In the genomic region with DNA sequence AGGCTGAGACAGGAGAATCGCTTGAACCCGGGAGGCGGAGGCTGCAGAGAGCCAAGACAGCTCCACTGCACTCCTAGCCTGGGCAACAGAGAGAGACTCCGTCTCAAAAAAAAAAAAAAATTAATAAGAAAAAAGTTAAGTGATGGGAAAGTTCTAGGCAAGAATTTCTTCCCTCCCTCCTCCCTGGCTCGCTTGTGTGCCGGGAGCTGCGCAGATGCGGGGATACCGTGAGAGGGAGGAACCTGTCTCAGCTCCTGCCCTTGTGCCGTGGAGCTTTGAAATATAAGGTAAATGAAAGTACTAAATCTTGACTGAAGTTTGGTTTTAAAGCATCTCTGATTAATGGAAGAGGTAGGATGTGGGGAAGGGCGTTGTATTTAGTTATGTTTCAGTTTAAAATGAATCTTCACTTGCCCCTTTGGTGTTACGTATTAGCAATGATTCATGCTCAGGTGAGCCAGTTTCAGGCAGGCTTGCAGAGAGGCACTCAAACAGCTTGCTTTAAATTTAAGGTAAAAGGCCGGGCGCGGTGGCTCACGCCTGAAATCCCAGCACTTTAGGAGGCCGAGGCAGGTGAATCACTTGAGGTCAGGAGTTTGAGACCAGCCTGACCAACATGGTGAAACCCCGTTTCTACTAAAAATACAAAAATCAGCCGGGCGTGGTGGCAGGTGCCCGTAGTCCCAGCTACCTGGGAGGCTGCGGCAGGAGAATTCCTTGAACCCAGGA, we compare ENCODE assay signal across 2 cellular contexts.
TF ChIP-seq lines count a peak whose summit lies in the region.

No MANE protein-coding gene starts in this region.

TF ChIP-seq in HCT116, 20 proteins besides CTCF, POLR2A, EP300 and RAD21:
- TF ChIP-seq TCF7L2 (IDR thresholded peaks at IDR 0.05; ENCODE audit: borderline replicate concordance, extremely low read depth, insufficient read depth, insufficient read length) (no peak), YY1 (IDR thresholded peaks at IDR 0.05; ENCODE audit: extremely low read depth, insufficient replicate concordance, low read depth, low read length) (no peak), FOSL1 (IDR thresholded peaks at IDR 0.05; ENCODE audit: low read depth) (no peak), ZFX (IDR thresholded peaks at IDR 0.05) (no peak), ELF1 (IDR thresholded peaks at IDR 0.05; ENCODE audit: borderline replicate concordance, low read depth) (no peak), SIN3A (IDR thresholded peaks at IDR 0.05; ENCODE audit: low read depth) (no peak), POLR2AphosphoS5 (IDR thresholded peaks at IDR 0.05; ENCODE audit: low read depth, low read length) (no peak), JUND (IDR thresholded peaks at IDR 0.05) (no peak), EGR1 (IDR thresholded peaks at IDR 0.05; ENCODE audit: low read depth) (no peak), EZH2 (IDR thresholded peaks at IDR 0.05) (no peak), CBX3 (IDR thresholded peaks at IDR 0.05; ENCODE audit: low read depth) (no peak), SP1 (IDR thresholded peaks at IDR 0.05; ENCODE audit: low read depth) (no peak), EZH2phosphoT487 (IDR thresholded peaks at IDR 0.05; ENCODE audit: borderline replicate concordance) (no peak), ZNF274 (IDR thresholded peaks at IDR 0.05; ENCODE audit: low read depth, low read length) (no peak), SRF (IDR thresholded peaks at IDR 0.05; ENCODE audit: low read depth) (no peak), CEBPB (IDR thresholded peaks at IDR 0.05; ENCODE audit: low read depth) (no peak)
- TF ChIP-seq, protein P1, sequence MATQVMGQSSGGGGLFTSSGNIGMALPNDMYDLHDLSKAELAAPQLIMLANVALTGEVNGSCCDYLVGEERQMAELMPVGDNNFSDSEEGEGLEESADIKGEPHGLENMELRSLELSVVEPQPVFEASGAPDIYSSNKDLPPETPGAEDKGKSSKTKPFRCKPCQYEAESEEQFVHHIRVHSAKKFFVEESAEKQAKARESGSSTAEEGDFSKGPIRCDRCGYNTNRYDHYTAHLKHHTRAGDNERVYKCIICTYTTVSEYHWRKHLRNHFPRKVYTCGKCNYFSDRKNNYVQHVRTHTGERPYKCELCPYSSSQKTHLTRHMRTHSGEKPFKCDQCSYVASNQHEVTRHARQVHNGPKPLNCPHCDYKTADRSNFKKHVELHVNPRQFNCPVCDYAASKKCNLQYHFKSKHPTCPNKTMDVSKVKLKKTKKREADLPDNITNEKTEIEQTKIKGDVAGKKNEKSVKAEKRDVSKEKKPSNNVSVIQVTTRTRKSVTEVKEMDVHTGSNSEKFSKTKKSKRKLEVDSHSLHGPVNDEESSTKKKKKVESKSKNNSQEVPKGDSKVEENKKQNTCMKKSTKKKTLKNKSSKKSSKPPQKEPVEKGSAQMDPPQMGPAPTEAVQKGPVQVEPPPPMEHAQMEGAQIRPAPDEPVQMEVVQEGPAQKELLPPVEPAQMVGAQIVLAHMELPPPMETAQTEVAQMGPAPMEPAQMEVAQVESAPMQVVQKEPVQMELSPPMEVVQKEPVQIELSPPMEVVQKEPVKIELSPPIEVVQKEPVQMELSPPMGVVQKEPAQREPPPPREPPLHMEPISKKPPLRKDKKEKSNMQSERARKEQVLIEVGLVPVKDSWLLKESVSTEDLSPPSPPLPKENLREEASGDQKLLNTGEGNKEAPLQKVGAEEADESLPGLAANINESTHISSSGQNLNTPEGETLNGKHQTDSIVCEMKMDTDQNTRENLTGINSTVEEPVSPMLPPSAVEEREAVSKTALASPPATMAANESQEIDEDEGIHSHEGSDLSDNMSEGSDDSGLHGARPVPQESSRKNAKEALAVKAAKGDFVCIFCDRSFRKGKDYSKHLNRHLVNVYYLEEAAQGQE (IDR thresholded peaks at IDR 0.05; ENCODE audit: low read depth): no peak
- TF ChIP-seq, protein P2, sequence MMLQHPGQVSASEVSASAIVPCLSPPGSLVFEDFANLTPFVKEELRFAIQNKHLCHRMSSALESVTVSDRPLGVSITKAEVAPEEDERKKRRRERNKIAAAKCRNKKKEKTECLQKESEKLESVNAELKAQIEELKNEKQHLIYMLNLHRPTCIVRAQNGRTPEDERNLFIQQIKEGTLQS (IDR thresholded peaks at IDR 0.05): no peak
- TF ChIP-seq, protein P3, sequence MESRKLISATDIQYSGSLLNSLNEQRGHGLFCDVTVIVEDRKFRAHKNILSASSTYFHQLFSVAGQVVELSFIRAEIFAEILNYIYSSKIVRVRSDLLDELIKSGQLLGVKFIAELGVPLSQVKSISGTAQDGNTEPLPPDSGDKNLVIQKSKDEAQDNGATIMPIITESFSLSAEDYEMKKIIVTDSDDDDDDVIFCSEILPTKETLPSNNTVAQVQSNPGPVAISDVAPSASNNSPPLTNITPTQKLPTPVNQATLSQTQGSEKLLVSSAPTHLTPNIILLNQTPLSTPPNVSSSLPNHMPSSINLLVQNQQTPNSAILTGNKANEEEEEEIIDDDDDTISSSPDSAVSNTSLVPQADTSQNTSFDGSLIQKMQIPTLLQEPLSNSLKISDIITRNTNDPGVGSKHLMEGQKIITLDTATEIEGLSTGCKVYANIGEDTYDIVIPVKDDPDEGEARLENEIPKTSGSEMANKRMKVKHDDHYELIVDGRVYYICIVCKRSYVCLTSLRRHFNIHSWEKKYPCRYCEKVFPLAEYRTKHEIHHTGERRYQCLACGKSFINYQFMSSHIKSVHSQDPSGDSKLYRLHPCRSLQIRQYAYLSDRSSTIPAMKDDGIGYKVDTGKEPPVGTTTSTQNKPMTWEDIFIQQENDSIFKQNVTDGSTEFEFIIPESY (IDR thresholded peaks at IDR 0.05; ENCODE audit: extremely low read depth, insufficient replicate concordance, low read length): no peak
- TF ChIP-seq, protein P4, sequence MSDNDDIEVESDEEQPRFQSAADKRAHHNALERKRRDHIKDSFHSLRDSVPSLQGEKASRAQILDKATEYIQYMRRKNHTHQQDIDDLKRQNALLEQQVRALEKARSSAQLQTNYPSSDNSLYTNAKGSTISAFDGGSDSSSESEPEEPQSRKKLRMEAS (IDR thresholded peaks at IDR 0.05): no peak

TF ChIP-seq in HepG2, 621 proteins besides CTCF, POLR2A, EP300 and RAD21:
- TF ChIP-seq, protein P5, sequence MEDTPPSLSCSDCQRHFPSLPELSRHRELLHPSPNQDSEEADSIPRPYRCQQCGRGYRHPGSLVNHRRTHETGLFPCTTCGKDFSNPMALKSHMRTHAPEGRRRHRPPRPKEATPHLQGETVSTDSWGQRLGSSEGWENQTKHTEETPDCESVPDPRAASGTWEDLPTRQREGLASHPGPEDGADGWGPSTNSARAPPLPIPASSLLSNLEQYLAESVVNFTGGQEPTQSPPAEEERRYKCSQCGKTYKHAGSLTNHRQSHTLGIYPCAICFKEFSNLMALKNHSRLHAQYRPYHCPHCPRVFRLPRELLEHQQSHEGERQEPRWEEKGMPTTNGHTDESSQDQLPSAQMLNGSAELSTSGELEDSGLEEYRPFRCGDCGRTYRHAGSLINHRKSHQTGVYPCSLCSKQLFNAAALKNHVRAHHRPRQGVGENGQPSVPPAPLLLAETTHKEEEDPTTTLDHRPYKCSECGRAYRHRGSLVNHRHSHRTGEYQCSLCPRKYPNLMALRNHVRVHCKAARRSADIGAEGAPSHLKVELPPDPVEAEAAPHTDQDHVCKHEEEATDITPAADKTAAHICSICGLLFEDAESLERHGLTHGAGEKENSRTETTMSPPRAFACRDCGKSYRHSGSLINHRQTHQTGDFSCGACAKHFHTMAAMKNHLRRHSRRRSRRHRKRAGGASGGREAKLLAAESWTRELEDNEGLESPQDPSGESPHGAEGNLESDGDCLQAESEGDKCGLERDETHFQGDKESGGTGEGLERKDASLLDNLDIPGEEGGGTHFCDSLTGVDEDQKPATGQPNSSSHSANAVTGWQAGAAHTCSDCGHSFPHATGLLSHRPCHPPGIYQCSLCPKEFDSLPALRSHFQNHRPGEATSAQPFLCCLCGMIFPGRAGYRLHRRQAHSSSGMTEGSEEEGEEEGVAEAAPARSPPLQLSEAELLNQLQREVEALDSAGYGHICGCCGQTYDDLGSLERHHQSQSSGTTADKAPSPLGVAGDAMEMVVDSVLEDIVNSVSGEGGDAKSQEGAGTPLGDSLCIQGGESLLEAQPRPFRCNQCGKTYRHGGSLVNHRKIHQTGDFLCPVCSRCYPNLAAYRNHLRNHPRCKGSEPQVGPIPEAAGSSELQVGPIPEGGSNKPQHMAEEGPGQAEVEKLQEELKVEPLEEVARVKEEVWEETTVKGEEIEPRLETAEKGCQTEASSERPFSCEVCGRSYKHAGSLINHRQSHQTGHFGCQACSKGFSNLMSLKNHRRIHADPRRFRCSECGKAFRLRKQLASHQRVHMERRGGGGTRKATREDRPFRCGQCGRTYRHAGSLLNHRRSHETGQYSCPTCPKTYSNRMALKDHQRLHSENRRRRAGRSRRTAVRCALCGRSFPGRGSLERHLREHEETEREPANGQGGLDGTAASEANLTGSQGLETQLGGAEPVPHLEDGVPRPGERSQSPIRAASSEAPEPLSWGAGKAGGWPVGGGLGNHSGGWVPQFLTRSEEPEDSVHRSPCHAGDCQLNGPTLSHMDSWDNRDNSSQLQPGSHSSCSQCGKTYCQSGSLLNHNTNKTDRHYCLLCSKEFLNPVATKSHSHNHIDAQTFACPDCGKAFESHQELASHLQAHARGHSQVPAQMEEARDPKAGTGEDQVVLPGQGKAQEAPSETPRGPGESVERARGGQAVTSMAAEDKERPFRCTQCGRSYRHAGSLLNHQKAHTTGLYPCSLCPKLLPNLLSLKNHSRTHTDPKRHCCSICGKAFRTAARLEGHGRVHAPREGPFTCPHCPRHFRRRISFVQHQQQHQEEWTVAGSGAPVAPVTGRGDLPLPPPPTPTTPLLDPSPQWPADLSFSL (CRISPR knock-in tag; IDR thresholded peaks at IDR 0.05): no peak
- TF ChIP-seq ZFY (CRISPR knock-in tag; IDR thresholded peaks at IDR 0.05) (no peak), ZNF24 (IDR thresholded peaks at IDR 0.05) (no peak), ZNF282 (IDR thresholded peaks at IDR 0.05; ENCODE audit: partially characterized antibody) (no peak), ZNF720 (CRISPR knock-in tag; IDR thresholded peaks at IDR 0.05) (no peak), MATR3 (CRISPR knock-in tag; IDR thresholded peaks at IDR 0.05) (no peak), NFIB (CRISPR knock-in tag; IDR thresholded peaks at IDR 0.05; ENCODE audit: borderline replicate concordance) (no peak), HNF4A (CRISPR knock-in tag; IDR thresholded peaks at IDR 0.05) (no peak), FOSL2 (CRISPR knock-in tag; IDR thresholded peaks at IDR 0.05) (no peak)
- TF ChIP-seq, protein P6, sequence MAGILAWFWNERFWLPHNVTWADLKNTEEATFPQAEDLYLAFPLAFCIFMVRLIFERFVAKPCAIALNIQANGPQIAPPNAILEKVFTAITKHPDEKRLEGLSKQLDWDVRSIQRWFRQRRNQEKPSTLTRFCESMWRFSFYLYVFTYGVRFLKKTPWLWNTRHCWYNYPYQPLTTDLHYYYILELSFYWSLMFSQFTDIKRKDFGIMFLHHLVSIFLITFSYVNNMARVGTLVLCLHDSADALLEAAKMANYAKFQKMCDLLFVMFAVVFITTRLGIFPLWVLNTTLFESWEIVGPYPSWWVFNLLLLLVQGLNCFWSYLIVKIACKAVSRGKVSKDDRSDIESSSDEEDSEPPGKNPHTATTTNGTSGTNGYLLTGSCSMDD (CRISPR knock-in tag; IDR thresholded peaks at IDR 0.05): no peak
- TF ChIP-seq, protein P7, sequence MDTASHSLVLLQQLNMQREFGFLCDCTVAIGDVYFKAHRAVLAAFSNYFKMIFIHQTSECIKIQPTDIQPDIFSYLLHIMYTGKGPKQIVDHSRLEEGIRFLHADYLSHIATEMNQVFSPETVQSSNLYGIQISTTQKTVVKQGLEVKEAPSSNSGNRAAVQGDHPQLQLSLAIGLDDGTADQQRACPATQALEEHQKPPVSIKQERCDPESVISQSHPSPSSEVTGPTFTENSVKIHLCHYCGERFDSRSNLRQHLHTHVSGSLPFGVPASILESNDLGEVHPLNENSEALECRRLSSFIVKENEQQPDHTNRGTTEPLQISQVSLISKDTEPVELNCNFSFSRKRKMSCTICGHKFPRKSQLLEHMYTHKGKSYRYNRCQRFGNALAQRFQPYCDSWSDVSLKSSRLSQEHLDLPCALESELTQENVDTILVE (CRISPR knock-in tag; IDR thresholded peaks at IDR 0.05): no peak
